8 cellular contexts compared by ENCODE assay signal in genomic region chr7:73842248-73842895, GRCh38. TPM values are rescaled to one million over a fixed set of nuclear protein-coding genes. Genes with fewer than 3 reads are reported as not detected.
DNase-seq lines count a peak whose midpoint lies in the region; TF ChIP-seq lines count a peak whose summit lies in the region.

Gene METTL27, minus strand, starts transcription at chr7:73842516. Its CDS starts 376 bp downstream, at chr7:73842140.

- H3K27me3 ChIP-seq in H7 (ENCODE audit: control insufficient read depth, insufficient read depth, low read length) (no peaks in the 10 kb centered on the region), neuron (ENCODE audit: insufficient read depth, low read length) (no peaks in the 10 kb centered on the region)

- H3K4me3 ChIP-seq in H7 (ENCODE audit: insufficient read depth, low read depth, low read length) (peak within 1 kb of the TSS; percentile 60), foreskin fibroblast (ENCODE audit: low read depth in 1 of 2, low read length in 2 of 2) (peak within 1 kb of the TSS; percentile 68 to 73), neuron (ENCODE audit: low read length) (peak within 1 kb of the TSS; percentile 57)

- DNase-seq in ELR (ENCODE audit: low read depth) (peak; percentile 95), H7 (peak; percentile 98), M059J (ENCODE audit: low read depth) (peak; percentile 93), SHP77 (lab: John Stamatoyannopoulos, UW) (peak; percentile 68 to 86), activated gamma-delta T cell (lab: John Stamatoyannopoulos, UW) (peak; percentile 65), foreskin fibroblast (peak; percentile 91 to 97), stromal cell of bone marrow (ENCODE audit: low read depth) (peak; percentile 88)

- no peak for TF ChIP-seq CTCF in foreskin fibroblast (IDR thresholded peaks at IDR 0.05; ENCODE audit: low read depth, low read length)

- H3K36me3 ChIP-seq in H7 (replicated peaks; ENCODE audit: control insufficient read depth, insufficient read depth, low read length) (no peaks in the 10 kb centered on the region; the same call in 1 of the 2 replicates), neuron (ENCODE audit: insufficient read depth, low read length) (no peaks in the 10 kb centered on the region)

- H3K9me3 ChIP-seq in neuron (ENCODE audit: low read length) = no peaks in the 10 kb centered on the region

- peaks cover 3% of the 10 kb centered on the region for H3K4me1 ChIP-seq in neuron (ENCODE audit: insufficient read depth, low read length)

- H2AFZ ChIP-seq in neuron (ENCODE audit: low read depth, low read length) = peak within 1 kb of the TSS; percentile 90

RNA-seq across cellular contexts. Expression of gene METTL27, which starts in this region (rescaled TPM):
- 1.9 and 7.4 TPM in 2 replicates for total RNA-seq in H7 (2014; rRNA removed; shearing (Covaris generic))
- 1.7 and 1.9 TPM in 2 replicates for total RNA-seq in M059J (2014; rRNA removed; shearing (Covaris generic))

Comparison
In these comparisons a context has a peak if more than half of its experiments do, and no peak if none do; other contexts are left out.
1. Peak in every context shown above with its lines: DNase-seq and H3K4me3 ChIP-seq.